ENCODE assay signal across 22 cellular contexts in genomic region chr3:178152010-178152409, GRCh38.
DNase-seq lines count a peak whose midpoint lies in the region; ATAC-seq, FAIRE-seq and TF ChIP-seq lines count a peak whose summit lies in the region.
"Had no signal": no experiment of that assay in that cellular context is flagged by ENCODE, and none has a peak within 500 bp of the region (broad histone marks: within the 10 kb centered on the region; RNA-seq: fewer than 3 reads in every experiment).

No MANE protein-coding gene starts in this region.

- peaks cover 6% of the 10 kb centered on the region for H3K9me3 Mint-ChIP-seq in mesothelial cell of epicardium
- no peaks in the 10 kb centered on the region for H3K9me3 Mint-ChIP-seq in activated T-helper 17 cell treated with anti-CD3 and anti-CD28 coated beads, Interleukin-2, amount 50 U/mL, for 72 hours
- H3K9me3 Mint-ChIP-seq: activated naive CD4-positive, alpha-beta T cell treated with anti-CD3 and anti-CD28 coated beads, Interleukin-2, amount 50 U/mL, for 24 hours; naive thymus-derived CD4-positive, alpha-beta T cell had no signal

- no peak overlapping the region for H3K4me3 Mint-ChIP-seq in mesothelial cell of epicardium
- no peak overlapping the region for H3K4me3 Mint-ChIP-seq in activated T-helper 17 cell treated with anti-CD3 and anti-CD28 coated beads, Interleukin-2, amount 50 U/mL, for 72 hours
- H3K4me3 Mint-ChIP-seq: activated naive CD4-positive, alpha-beta T cell treated with anti-CD3 and anti-CD28 coated beads, Interleukin-2, amount 50 U/mL, for 24 hours; naive thymus-derived CD4-positive, alpha-beta T cell had no signal

- no peak for DNase-seq in D721Med (ENCODE audit: insufficient read length, low spot score)
- DNase-seq in KBM-7: peak; percentile 7
- DNase-seq in mesothelial cell of epicardium (ENCODE audit: low spot score in 2 of 2, unreplicated experiment in 2 of 2): no peak
- DNase-seq in esophagus squamous epithelium (lab: John Stamatoyannopoulos, UW): no peak
- DNase-seq in HEK293T (ENCODE audit: extremely low spot score): no peak
- DNase-seq: activated T-cell treated with anti-CD3 and anti-CD28 coated beads, Interleukin-2, amount 50 U/mL, for 48 hours; colonic mucosa; DND-41; foreskin keratinocyte; mammary epithelial cell; MG63; NCI-H187 treated with DMSO at 0.1 percent for 48 hours; stimulated activated CD4-positive, alpha-beta T cell treated with anti-CD3 and anti-CD28 coated beads, Interleukin-4, amount 100 ng/mL, for 24 hours; upper lobe of left lung had no signal

- ATAC-seq in SK-N-SH treated with all-trans-retinoic acid at 6 μM for 48 hours (peak; percentile 40; the same call in 1 of the 3 replicates), HG03139 (IDR thresholded peaks at IDR 0.05; ENCODE audit: unreplicated experiment) (no peak)
- ATAC-seq in activated T-helper 17 cell treated with anti-CD3 and anti-CD28 coated beads, Interleukin-2, amount 50 U/mL, for 72 hours (replicated peaks): no peak
- ATAC-seq: activated CD4-positive, CD25-positive, alpha-beta regulatory T cell treated with anti-CD3 and anti-CD28 coated beads, Interleukin-2, amount 50 U/mL, for 24 hours; foreskin keratinocyte; naive thymus-derived CD4-positive, alpha-beta T cell had no signal

- no peaks in the 10 kb centered on the region for H3K27me3 ChIP-seq in esophagus squamous epithelium
- H3K27me3 ChIP-seq: colonic mucosa, foreskin keratinocyte, MG63, upper lobe of left lung had no signal

- intact Hi-C loops in esophagus squamous epithelium (cut with DNase I): no loop called here

- WGBS in esophagus squamous epithelium, 2 donors: 71 to 80% methylated on average over 3 of the region's 3 CpGs

- H3K36me3 Mint-ChIP-seq in mesothelial cell of epicardium: no peaks in the 10 kb centered on the region
- no peaks in the 10 kb centered on the region for H3K36me3 Mint-ChIP-seq in activated T-helper 17 cell treated with anti-CD3 and anti-CD28 coated beads, Interleukin-2, amount 50 U/mL, for 72 hours (ENCODE audit: low read depth)
- H3K36me3 Mint-ChIP-seq: activated naive CD4-positive, alpha-beta T cell treated with anti-CD3 and anti-CD28 coated beads, Interleukin-2, amount 50 U/mL, for 24 hours; naive thymus-derived CD4-positive, alpha-beta T cell had no signal

- H3K9me3 ChIP-seq in esophagus squamous epithelium: no peaks in the 10 kb centered on the region
- H3K9me3 ChIP-seq: colonic mucosa, MG63, upper lobe of left lung had no signal

- no peaks in the 10 kb centered on the region for H3K4me1 ChIP-seq in esophagus squamous epithelium
- H3K4me1 ChIP-seq: colonic mucosa, foreskin keratinocyte, upper lobe of left lung had no signal

- peak; percentile 23 for TF ChIP-seq CTCF in D721Med (IDR thresholded peaks at IDR 0.05; ENCODE audit: insufficient read depth, missing control alignments)
- TF ChIP-seq CTCF in mesothelial cell of epicardium (IDR thresholded peaks at IDR 0.05; ENCODE audit: unreplicated experiment): no peak
- TF ChIP-seq CTCF in esophagus squamous epithelium (IDR thresholded peaks at IDR 0.05): no peak

- H3K27ac Mint-ChIP-seq in mesothelial cell of epicardium: peak overlapping the region; percentile 11
- H3K27ac Mint-ChIP-seq in activated T-helper 17 cell treated with anti-CD3 and anti-CD28 coated beads, Interleukin-2, amount 50 U/mL, for 72 hours: no peak overlapping the region
- H3K27ac Mint-ChIP-seq: activated naive CD4-positive, alpha-beta T cell treated with anti-CD3 and anti-CD28 coated beads, Interleukin-2, amount 50 U/mL, for 24 hours had no signal

- no peaks in the 10 kb centered on the region for H3K36me3 ChIP-seq in esophagus squamous epithelium
- H3K36me3 ChIP-seq: colonic mucosa, MG63, upper lobe of left lung had no signal

- H3K27me3 Mint-ChIP-seq in mesothelial cell of epicardium (ENCODE audit: low read depth): no peaks in the 10 kb centered on the region
- H3K27me3 Mint-ChIP-seq in activated T-helper 17 cell treated with anti-CD3 and anti-CD28 coated beads, Interleukin-2, amount 50 U/mL, for 72 hours: no peaks in the 10 kb centered on the region
- H3K27me3 Mint-ChIP-seq: activated naive CD4-positive, alpha-beta T cell treated with anti-CD3 and anti-CD28 coated beads, Interleukin-2, amount 50 U/mL, for 24 hours; naive thymus-derived CD4-positive, alpha-beta T cell had no signal

- TF ChIP-seq POLR2A in esophagus squamous epithelium (IDR thresholded peaks at IDR 0.05): no peak

- FAIRE-seq in D721Med (lab: Jason Lieb, UNC): no peak
- FAIRE-seq: endometrium had no signal

- in situ Hi-C loops in KBM-7 (cut with MboI; ENCODE audit: low pct_unique_long_range_greater_than_20kb, low sequenced_read_pairs): no loop called here

- peaks cover 16% of the 10 kb centered on the region for H3K4me1 Mint-ChIP-seq in mesothelial cell of epicardium
- H3K4me1 Mint-ChIP-seq in activated T-helper 17 cell treated with anti-CD3 and anti-CD28 coated beads, Interleukin-2, amount 50 U/mL, for 72 hours: no peaks in the 10 kb centered on the region

- CTCF ChIA-PET in HEK293T (lab: Yijun Ruan, JAX): interaction anchor here (0.6 kb wide), 1 partner anchor 550 kb away, joined by 6 read pairs; no protein-coding TSS in a partner anchor

- POLR2A ChIA-PET in HEK293T (lab: Yijun Ruan, JAX): no interaction called here

- no peak overlapping the region for H3K27ac ChIP-seq in esophagus squamous epithelium
- H3K27ac ChIP-seq: colonic mucosa, foreskin keratinocyte, skin epidermis, upper lobe of left lung had no signal

- H3K4me3 ChIP-seq in esophagus squamous epithelium: no peak overlapping the region
- H3K4me3 ChIP-seq: colonic mucosa, MG63, skin epidermis, upper lobe of left lung had no signal

TF ChIP-seq in SK-N-SH treated with all-trans-retinoic acid at 6 μM for 48 hours, 23 proteins besides CTCF, POLR2A, EP300 and RAD21:
- TF ChIP-seq PPARA (CRISPR knock-in tag; IDR thresholded peaks at IDR 0.05; ENCODE audit: borderline replicate concordance) (no peak), ARNTL (CRISPR knock-in tag; IDR thresholded peaks at IDR 0.05; ENCODE audit: borderline replicate concordance, low read depth) (no peak), ZNF565 (CRISPR knock-in tag; conservative IDR thresholded peaks at IDR 0.05; ENCODE audit: low read depth) (no peak)
- TF ChIP-seq, protein P1, sequence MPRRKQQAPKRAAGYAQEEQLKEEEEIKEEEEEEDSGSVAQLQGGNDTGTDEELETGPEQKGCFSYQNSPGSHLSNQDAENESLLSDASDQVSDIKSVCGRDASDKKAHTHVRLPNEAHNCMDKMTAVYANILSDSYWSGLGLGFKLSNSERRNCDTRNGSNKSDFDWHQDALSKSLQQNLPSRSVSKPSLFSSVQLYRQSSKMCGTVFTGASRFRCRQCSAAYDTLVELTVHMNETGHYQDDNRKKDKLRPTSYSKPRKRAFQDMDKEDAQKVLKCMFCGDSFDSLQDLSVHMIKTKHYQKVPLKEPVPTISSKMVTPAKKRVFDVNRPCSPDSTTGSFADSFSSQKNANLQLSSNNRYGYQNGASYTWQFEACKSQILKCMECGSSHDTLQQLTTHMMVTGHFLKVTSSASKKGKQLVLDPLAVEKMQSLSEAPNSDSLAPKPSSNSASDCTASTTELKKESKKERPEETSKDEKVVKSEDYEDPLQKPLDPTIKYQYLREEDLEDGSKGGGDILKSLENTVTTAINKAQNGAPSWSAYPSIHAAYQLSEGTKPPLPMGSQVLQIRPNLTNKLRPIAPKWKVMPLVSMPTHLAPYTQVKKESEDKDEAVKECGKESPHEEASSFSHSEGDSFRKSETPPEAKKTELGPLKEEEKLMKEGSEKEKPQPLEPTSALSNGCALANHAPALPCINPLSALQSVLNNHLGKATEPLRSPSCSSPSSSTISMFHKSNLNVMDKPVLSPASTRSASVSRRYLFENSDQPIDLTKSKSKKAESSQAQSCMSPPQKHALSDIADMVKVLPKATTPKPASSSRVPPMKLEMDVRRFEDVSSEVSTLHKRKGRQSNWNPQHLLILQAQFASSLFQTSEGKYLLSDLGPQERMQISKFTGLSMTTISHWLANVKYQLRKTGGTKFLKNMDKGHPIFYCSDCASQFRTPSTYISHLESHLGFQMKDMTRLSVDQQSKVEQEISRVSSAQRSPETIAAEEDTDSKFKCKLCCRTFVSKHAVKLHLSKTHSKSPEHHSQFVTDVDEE (CRISPR knock-in tag; IDR thresholded peaks at IDR 0.05): no peak

TF ChIP-seq in HEK293T, 16 proteins besides CTCF, POLR2A, EP300 and RAD21:
- no peak for TF ChIP-seq NFRKB (IDR thresholded peaks at IDR 0.05)
- no peak for TF ChIP-seq ZNF384 (IDR thresholded peaks at IDR 0.05)
- TF ChIP-seq ARNT (IDR thresholded peaks at IDR 0.05): no peak
- TF ChIP-seq TARDBP (IDR thresholded peaks at IDR 0.05): no peak
- no peak for TF ChIP-seq FOXA1 (IDR thresholded peaks at IDR 0.05)
- TF ChIP-seq SUZ12 (IDR thresholded peaks at IDR 0.05): no peak
- TF ChIP-seq CTBP1 (IDR thresholded peaks at IDR 0.05; ENCODE audit: borderline replicate concordance): no peak
